25 cellular contexts compared by ENCODE assay signal in the genomic region with DNA sequence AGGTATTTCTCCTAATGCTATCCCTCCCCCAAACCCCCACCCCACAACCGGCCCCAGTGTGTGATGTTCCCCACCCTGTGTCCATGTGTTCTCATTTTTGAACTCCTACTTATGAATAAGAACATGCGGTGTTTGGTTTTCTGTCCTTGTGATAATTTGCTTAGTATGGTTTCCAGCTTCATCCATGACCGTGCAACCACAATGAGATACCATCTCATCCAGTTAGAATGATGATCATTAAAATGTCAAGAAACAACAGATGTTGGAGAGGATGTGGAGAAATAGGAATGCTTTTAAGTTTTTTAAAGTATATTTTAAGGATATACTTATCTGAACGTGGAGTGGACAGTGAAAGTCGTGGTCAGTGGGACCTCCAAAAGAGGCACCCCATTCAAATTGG.
"Had no signal": no experiment of that assay in that cellular context is flagged by ENCODE, and none has a peak within 500 bp of the region (broad histone marks: within the 10 kb centered on the region; RNA-seq: fewer than 3 reads in every experiment).

No MANE protein-coding gene starts in this region.

- H3K27me3 ChIP-seq: ascending aorta, body of pancreas, MG63, Peyer's patch, SJSA1 had no signal

- H3K4me1 ChIP-seq: ascending aorta, body of pancreas, Peyer's patch, SJSA1 had no signal

- H3K36me3 ChIP-seq: ascending aorta, MG63, Peyer's patch, SJSA1 had no signal

- ATAC-seq: activated CD8-positive, alpha-beta memory T cell treated with anti-CD3 and anti-CD28 coated beads, Interleukin-2, amount 10 ng/mL, durations not matched to agents 7 days and 5 days; body of pancreas; SK-N-SH treated with all-trans-retinoic acid at 6 μM for 48 hours had no signal

- H3K27ac ChIP-seq: ascending aorta, body of pancreas, Peyer's patch, RWPE1, SJSA1 had no signal

- DNase-seq: activated CD4-positive, alpha-beta T cell treated with anti-CD3 and anti-CD28 coated beads for 1 hour; activated CD4-positive, alpha-beta T cell treated with anti-CD3 and anti-CD28 coated beads, Interleukin-2, amount 10 ng/mL, durations not matched to agents 24 days and 14 days; activated CD4-positive, alpha-beta T cell treated with anti-CD3 and anti-CD28 coated beads, Interleukin-2, amount 50 U/mL, for 48 hours; activated CD8-positive, alpha-beta memory T cell treated with anti-CD3 and anti-CD28 coated beads, Interleukin-2, amount 10 ng/mL, durations not matched to agents 7 days and 5 days; activated effector memory CD4-positive, alpha-beta T cell treated with Interleukin-2 at 50 U/mL for 16 hours; activated naive CD4-positive, alpha-beta T cell; activated T-cell treated with anti-CD3 and anti-CD28 coated beads, Interleukin-2, amount 50 U/mL, for 24 hours; amniotic stem cell; body of pancreas; central memory CD4-positive, alpha-beta T cell; MG63; MV-4-11; NCI-H1092 treated with DMSO at 0.1 percent for 48 hours; NCI-H1417 treated with DMSO at 0.1 percent for 48 hours; NCI-H1694; NCI-H2029 treated with DMSO at 0.1 percent for 48 hours; NCI-H510A treated with DMSO at 0.1 percent for 48 hours; NCI-H69; Peyer's patch; Right ventricle myocardium superior; SW 1271 had no signal

- H3K4me3 ChIP-seq: ascending aorta, body of pancreas, MG63, Peyer's patch, SJSA1 had no signal

- H3K9me3 ChIP-seq: ascending aorta, body of pancreas, MG63, Peyer's patch, SJSA1 had no signal
